ENCODE assay signal across 1 cellular context in genomic region chr9:134682026-134682425, GRCh38.
TF ChIP-seq lines count a peak whose summit lies in the region.

No MANE protein-coding gene starts in this region.

TF ChIP-seq in HCT116, 20 proteins besides CTCF, POLR2A, EP300 and RAD21:
- no peak for TF ChIP-seq EZH2 (IDR thresholded peaks at IDR 0.05)
TF ChIP-seq in HCT116: peak in this region for 0.
